In genomic region chr10:58641095-58641531, GRCh38 we compare ENCODE assay signal across 8 cellular contexts.
DNase-seq lines count a peak whose midpoint lies in the region; ATAC-seq, FAIRE-seq and TF ChIP-seq lines count a peak whose summit lies in the region.

No MANE protein-coding gene starts in this region.

- WGBS in A549 (ENCODE audit: missing lambda C conversion rate) = 0% methylated on average over 5 of the region's 5 CpGs
- 9% methylated on average over 5 of the region's 5 CpGs for WGBS in SK-N-SH (ENCODE audit: low lambda C conversion rate)
- WGBS in hepatocyte (ENCODE audit: low lambda C conversion rate, missing lambda C conversion rate) = 6% methylated on average over 5 of the region's 5 CpGs

- TF ChIP-seq EP300 in A549 (IDR thresholded peaks at IDR 0.05) = peak; percentile 86 to 96; a peak in 4 of 5 replicates
- peak; percentile 61 to 87 for TF ChIP-seq EP300 in SK-N-SH (IDR thresholded peaks at IDR 0.05; ENCODE audit: borderline replicate concordance in 1 of 2, low read depth in 1 of 2, low read length in 1 of 2)

- H3K27ac ChIP-seq in A549 (peak overlapping the region; percentile 83 to 90), SK-N-SH (ENCODE audit: low read depth in 2 of 2, low read length in 1 of 2) (peak overlapping the region; percentile 86 to 88), hepatocyte (peak overlapping the region; percentile 24), vagina (no peak overlapping the region)

- H3K79me2 ChIP-seq in SK-N-SH (ENCODE audit: insufficient read depth) (no peaks in the 10 kb centered on the region), hepatocyte (peaks cover 17% of the 10 kb centered on the region)

- H3K36me3 ChIP-seq in SK-N-SH (replicated peaks in 1 of 2; ENCODE audit: control insufficient read depth in 1 of 2, insufficient read depth in 2 of 2, low read length in 1 of 2) = no peaks in the 10 kb centered on the region
- no peaks in the 10 kb centered on the region for H3K36me3 ChIP-seq in hepatocyte (replicated peaks; ENCODE audit: insufficient read depth, low read depth)
- H3K36me3 ChIP-seq in vagina = no peaks in the 10 kb centered on the region

- intact Hi-C loops in vagina (cut with DNase I) = no loop called here

- TF ChIP-seq RAD21 in A549 (conservative IDR thresholded peaks at IDR 0.05 in 1 of 2, IDR thresholded peaks at IDR 0.05 in 1 of 2) = peak; percentile 84 to 87
- peak; percentile 73 for TF ChIP-seq RAD21 in SK-N-SH (IDR thresholded peaks at IDR 0.05; ENCODE audit: low read length)

- H2AFZ ChIP-seq in SK-N-SH (ENCODE audit: low read depth) = no peak overlapping the region
- no peak overlapping the region for H2AFZ ChIP-seq in hepatocyte

- H3K9me2 ChIP-seq in SK-N-SH = no peaks in the 10 kb centered on the region
- no peaks in the 10 kb centered on the region for H3K9me2 ChIP-seq in hepatocyte (replicated peaks; ENCODE audit: insufficient read depth)

- ATAC-seq in A549 (peak; percentile 76 to 87), GM19023 (IDR thresholded peaks at IDR 0.05; ENCODE audit: unreplicated experiment) (no peak), GM18867 (IDR thresholded peaks at IDR 0.05; ENCODE audit: unreplicated experiment) (no peak), HG03520 (IDR thresholded peaks at IDR 0.05; ENCODE audit: unreplicated experiment) (no peak)

- CTCF ChIA-PET in A549 (lab: Yijun Ruan, JAX) (interaction anchor here (0.6 to 5.9 kb wide), 36 partner anchors 9 to 342 kb away, joined by 3 to 50 read pairs (median 5); partner anchors contain the start of gene BICC1), SK-N-SH (lab: Yijun Ruan, JAX) (interaction anchor here (0.6 to 8.1 kb wide), 19 partner anchors 9 to 565 kb away, joined by 3 to 73 read pairs (median 3); partner anchors contain the start of gene BICC1)

- no peaks in the 10 kb centered on the region for H3K9me3 ChIP-seq in A549
- no peaks in the 10 kb centered on the region for H3K9me3 ChIP-seq in SK-N-SH
- no peaks in the 10 kb centered on the region for H3K9me3 ChIP-seq in hepatocyte (ENCODE audit: low read depth)
- no peaks in the 10 kb centered on the region for H3K9me3 ChIP-seq in vagina

- peak overlapping the region; percentile 54 for H3K9ac ChIP-seq in SK-N-SH

- H3F3A ChIP-seq in SK-N-SH (replicated peaks; ENCODE audit: insufficient read depth) = peaks cover 28% of the 10 kb centered on the region

- peak; percentile 65 to 94 for DNase-seq in A549 (ENCODE audit: low read depth in 1 of 2, low spot score in 1 of 2)
- DNase-seq in HCEC 1CT = peak; percentile 95
- peak; percentile 20 for DNase-seq in SK-N-SH
- DNase-seq in hepatocyte (ENCODE audit: low spot score) = peak; percentile 60
- no peak for DNase-seq in vagina (ENCODE audit: extremely low spot score in 2 of 2)

- no peak overlapping the region; the same call in 2 of the 3 replicates for H3K4me3 ChIP-seq in A549
- peak overlapping the region in 1 of 2 experiments; percentile 29; a peak in 1 of 4 replicates for H3K4me3 ChIP-seq in SK-N-SH (ENCODE audit: low read depth in 2 of 2, low read length in 1 of 2)
- no peak overlapping the region for H3K4me3 ChIP-seq in hepatocyte
- no peak overlapping the region for H3K4me3 ChIP-seq in vagina

- H3K4me2 ChIP-seq in A549 = peak overlapping the region; percentile 72
- H3K4me2 ChIP-seq in SK-N-SH = peak overlapping the region; percentile 67
- peak overlapping the region; percentile 40 for H3K4me2 ChIP-seq in hepatocyte

- POLR2A ChIA-PET in A549 (lab: Yijun Ruan, JAX) (interaction anchor here (0.6 to 4.8 kb wide), 9 partner anchors 20 to 255 kb away, joined by 3 to 34 read pairs (median 4); partner anchors contain the start of gene BICC1), SK-N-SH (lab: Yijun Ruan, JAX) (no interaction called here)

- peak; percentile 96 for FAIRE-seq in A549 (lab: Jason Lieb, UNC)

- H4K20me1 ChIP-seq in SK-N-SH (ENCODE audit: insufficient read depth) (no peaks in the 10 kb centered on the region), hepatocyte (ENCODE audit: insufficient read depth, poor library complexity, severe bottlenecking) (no peaks in the 10 kb centered on the region)

- TF ChIP-seq CTCF in A549 (IDR thresholded peaks at IDR 0.05) = peak; percentile 78
- peak; percentile 61 for TF ChIP-seq CTCF in SK-N-SH (IDR thresholded peaks at IDR 0.05)
- TF ChIP-seq CTCF in hepatocyte (IDR thresholded peaks at IDR 0.05; ENCODE audit: poor library complexity) = peak; percentile 58
- TF ChIP-seq CTCF in vagina (IDR thresholded peaks at IDR 0.05) = no peak

- H3K27me3 ChIP-seq in SK-N-SH (ENCODE audit: insufficient read depth) (no peaks in the 10 kb centered on the region), hepatocyte (no peaks in the 10 kb centered on the region), vagina (no peaks in the 10 kb centered on the region)

- TF ChIP-seq POLR2A in A549 (IDR thresholded peaks at IDR 0.05; ENCODE audit: low read length) (no peak), vagina (IDR thresholded peaks at IDR 0.05) (no peak)

- peaks cover 86% of the 10 kb centered on the region for H3K4me1 ChIP-seq in A549
- peaks cover 17 to 38% of the 10 kb centered on the region in 2 experiments; a peak in 3 of 4 replicates for H3K4me1 ChIP-seq in SK-N-SH (ENCODE audit: control insufficient read depth in 1 of 2, insufficient read depth in 2 of 2, low read depth in 1 of 2, low read length in 1 of 2)
- H3K4me1 ChIP-seq in hepatocyte (ENCODE audit: insufficient read depth) = peaks cover 3% of the 10 kb centered on the region
- H3K4me1 ChIP-seq in vagina = peaks cover 7% of the 10 kb centered on the region

TF ChIP-seq in A549, 52 proteins besides CTCF, POLR2A, EP300 and RAD21 (continues in another document):
- TF ChIP-seq RFX5 (IDR thresholded peaks at IDR 0.05) (no peak), ZC3H11A (IDR thresholded peaks at IDR 0.05) (no peak), HDAC2 (IDR thresholded peaks at IDR 0.05) (no peak), ZNF302 (CRISPR knock-in tag; IDR thresholded peaks at IDR 0.05) (no peak), KDM5A (IDR thresholded peaks at IDR 0.05) (no peak), CBX2 (IDR thresholded peaks at IDR 0.05; ENCODE audit: borderline replicate concordance, low read depth) (no peak), HOXB5 (CRISPR knock-in tag; IDR thresholded peaks at IDR 0.05) (peak; percentile 83), NFE2L2 (conservative IDR thresholded peaks at IDR 0.05; ENCODE audit: low read length) (no peak), JUNB (IDR thresholded peaks at IDR 0.05) (peak; percentile 73), PHF8 (IDR thresholded peaks at IDR 0.05; ENCODE audit: borderline replicate concordance, low read depth) (no peak), KDM1A (IDR thresholded peaks at IDR 0.05; ENCODE audit: low read depth) (no peak), HEYL (CRISPR knock-in tag; IDR thresholded peaks at IDR 0.05) (no peak), POLR2AphosphoS2 (conservative IDR thresholded peaks at IDR 0.05; ENCODE audit: low read length) (no peak), NPAS2 (CRISPR knock-in tag; IDR thresholded peaks at IDR 0.05; ENCODE audit: borderline replicate concordance) (no peak), EHMT2 (IDR thresholded peaks at IDR 0.05; ENCODE audit: low read depth) (no peak), RNF2 (IDR thresholded peaks at IDR 0.05; ENCODE audit: borderline replicate concordance, low read depth) (no peak), SMC3 (IDR thresholded peaks at IDR 0.05) (peak; percentile 86), GATA3 (IDR thresholded peaks at IDR 0.05; ENCODE audit: borderline replicate concordance) (peak; percentile 92), ZFP36 (IDR thresholded peaks at IDR 0.05; ENCODE audit: borderline replicate concordance, partially characterized antibody) (no peak), JUN (IDR thresholded peaks at IDR 0.05) (peak; percentile 81 to 85; a peak in 3 of 5 replicates)
- TF ChIP-seq, protein P1, sequence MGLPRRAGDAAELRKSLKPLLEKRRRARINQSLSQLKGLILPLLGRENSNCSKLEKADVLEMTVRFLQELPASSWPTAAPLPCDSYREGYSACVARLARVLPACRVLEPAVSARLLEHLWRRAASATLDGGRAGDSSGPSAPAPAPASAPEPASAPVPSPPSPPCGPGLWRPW (IDR thresholded peaks at IDR 0.05) = no peak

TF ChIP-seq in SK-N-SH, 30 proteins besides CTCF, POLR2A, EP300 and RAD21 (continues in another document):
- no peak for TF ChIP-seq GABPA (IDR thresholded peaks at IDR 0.05; ENCODE audit: low read depth)
- no peak for TF ChIP-seq CHD2 (IDR thresholded peaks at IDR 0.05; ENCODE audit: low read length, partially characterized antibody)
- TF ChIP-seq TEAD4 (IDR thresholded peaks at IDR 0.05; ENCODE audit: borderline replicate concordance, insufficient read depth) = peak; percentile 87
- no peak for TF ChIP-seq YY1 (IDR thresholded peaks at IDR 0.05; ENCODE audit: low read depth)
- no peak for TF ChIP-seq FOXJ3 (CRISPR knock-in tag; IDR thresholded peaks at IDR 0.05)
- TF ChIP-seq POLR2AphosphoS5 (IDR thresholded peaks at IDR 0.05; ENCODE audit: low read depth, low read length) = peak; percentile 65; the same call in 1 of the 2 replicates
- peak; percentile 89 for TF ChIP-seq PBX3 (IDR thresholded peaks at IDR 0.05)
- peak; percentile 92 for TF ChIP-seq RXRA (IDR thresholded peaks at IDR 0.05; ENCODE audit: borderline replicate concordance, low read depth)
- peak; percentile 77; the same call in 1 of the 2 replicates for TF ChIP-seq JUND (IDR thresholded peaks at IDR 0.05)
- TF ChIP-seq FOXM1 (IDR thresholded peaks at IDR 0.05; ENCODE audit: low read depth) = peak; percentile 90
- no peak for TF ChIP-seq NRF1 (IDR thresholded peaks at IDR 0.05; ENCODE audit: low read depth, low read length)
- no peak for TF ChIP-seq EZH2phosphoT487 (IDR thresholded peaks at IDR 0.05; ENCODE audit: borderline replicate concordance, low read depth)
- peak; percentile 80; the same call in 1 of the 2 replicates for TF ChIP-seq SIN3A (IDR thresholded peaks at IDR 0.05; ENCODE audit: borderline replicate concordance, low read depth, low read length)
- no peak for TF ChIP-seq GATA2 (CRISPR knock-in tag; IDR thresholded peaks at IDR 0.05)
- TF ChIP-seq SMC3 (IDR thresholded peaks at IDR 0.05; ENCODE audit: low read depth, low read length) = peak; percentile 48; the same call in 1 of the 2 replicates
- peak; percentile 74 for TF ChIP-seq MAX (IDR thresholded peaks at IDR 0.05; ENCODE audit: low read depth)

Comparison
In these comparisons a context has a peak if more than half of its experiments do, and no peak if none do; other contexts are left out.
1. ATAC-seq: peak in A549 (2 of 2); none in GM19023 (single experiment), GM18867 (single experiment) and HG03520 (single experiment).
2. DNase-seq: peak in A549 (2 of 2), HCEC 1CT (single experiment), SK-N-SH (single experiment) and hepatocyte (single experiment); none in vagina (0 of 2).
3. CTCF ChIP-seq: peak in A549 (single experiment), SK-N-SH (single experiment) and hepatocyte (single experiment); none in vagina (0 of 3).
4. Of the 12 proteins assayed by ChIP-seq in both A549 and SK-N-SH: peak only in A549: none; only in SK-N-SH: PBX3 and REST; in both: CTCF, EP300, FOSL2, MAX, RAD21 and SMC3; in neither: 4.
5. Peak in every context shown above with its lines, with median percentiles within 50 percentile points of each other: H3K4me2 ChIP-seq.